In genomic region chr1:32992489-32993214, GRCh38 we compare ENCODE assay signal across 8 cellular contexts. TPM values are rescaled to one million over a fixed set of nuclear protein-coding genes. Genes with fewer than 3 reads are reported as not detected.
DNase-seq lines count a peak whose midpoint lies in the region; ATAC-seq and TF ChIP-seq lines count a peak whose summit lies in the region.

No MANE protein-coding gene starts in this region.

- CTCF ChIA-PET in Caco-2 (lab: Charles Lee) = interaction anchor here (0.8 to 1.2 kb wide), 4 partner anchors 9 to 16 kb away, joined by 3 to 8 read pairs (median 5); no protein-coding TSS in a partner anchor

- no peaks in the 10 kb centered on the region for H3K9me3 ChIP-seq in Caco-2

- intact Hi-C loops in Caco-2 (cut with micrococcal nuclease; ENCODE audit: unreplicated experiment) = loop anchor here (5.0 kb wide), 1 partner anchor 60 kb away; no protein-coding TSS in a partner anchor

- POLR2A ChIA-PET in Caco-2 (lab: Charles Lee) = interaction anchor here (0.5 to 1.1 kb wide), 5 partner anchors 13 to 107 kb away, joined by 3 to 7 read pairs (median 4); partner anchors contain the start of genes AZIN2 and RNF19B

- peak overlapping the region; percentile 23 for H3K4me3 Mint-ChIP-seq in Caco-2 (ENCODE audit: unreplicated experiment)

- peak; percentile 79 to 87 for DNase-seq in Caco-2
- DNase-seq in astrocyte of the hippocampus (ENCODE audit: low read depth, low spot score) = peak; percentile 97
- DNase-seq in iPS-NIHi11 (ENCODE audit: low spot score) = peak; percentile 89
- DNase-seq in stimulated activated CD4-positive, alpha-beta T cell treated with anti-CD3 and anti-CD28 coated beads, Interleukin-1b, Interleukin-23, amount 100 ng/mL, for 48 hours = peak; percentile 78
- no peak for DNase-seq in NCI-H1105 (lab: John Stamatoyannopoulos, UW)

- BruUV-seq in Caco-2 (replicated peaks; lab: Mats Ljungman, UMichigan) = no TSS peak

- peaks cover 9% of the 10 kb centered on the region for H3K4me1 Mint-ChIP-seq in Caco-2 (ENCODE audit: low read depth, unreplicated experiment)

- no peaks in the 10 kb centered on the region for H3K36me3 ChIP-seq in Caco-2 (ENCODE audit: control insufficient read depth, insufficient read depth, low read length)

- H3K36me3 Mint-ChIP-seq in Caco-2 (ENCODE audit: insufficient read depth, unreplicated experiment) = peaks cover 10% of the 10 kb centered on the region

- H3K4me1 ChIP-seq in Caco-2 = peaks cover 18% of the 10 kb centered on the region

- H3K4me3 ChIP-seq in Caco-2 (ENCODE audit: low read depth, low read length) = no peak overlapping the region

- no peaks in the 10 kb centered on the region for H3K27me3 Mint-ChIP-seq in Caco-2 (ENCODE audit: insufficient read depth, unreplicated experiment)

- no peak for TF ChIP-seq CTCF in Caco-2 (IDR thresholded peaks at IDR 0.05; ENCODE audit: insufficient read depth in 1 of 2, low read depth in 1 of 2, low read length in 1 of 2, severe bottlenecking in 1 of 2, unreplicated experiment in 1 of 2)

- H3K27me3 ChIP-seq in Caco-2 (replicated peaks; ENCODE audit: control insufficient read depth, insufficient read depth, low read length) = no peaks in the 10 kb centered on the region

- H3K27ac Mint-ChIP-seq in Caco-2 (ENCODE audit: unreplicated experiment) = peak overlapping the region; percentile 67

- no peaks in the 10 kb centered on the region for H3K9me3 Mint-ChIP-seq in Caco-2 (ENCODE audit: unreplicated experiment)

- ATAC-seq in GM19452 (IDR thresholded peaks at IDR 0.05; ENCODE audit: unreplicated experiment) = peak; percentile 83
- ATAC-seq in HG03439 (IDR thresholded peaks at IDR 0.05; ENCODE audit: unreplicated experiment) = peak; percentile 86

- peak; percentile 29; the same call in 1 of the 2 replicates for TF ChIP-seq POLR2A in Raji (IDR thresholded peaks at IDR 0.05; ENCODE audit: insufficient read depth, low read depth, low read length)

RNA-seq across cellular contexts. Expression of gene RNF19B, which starts 28.0 kb away (rescaled TPM):
- total RNA-seq in Caco-2 (2022) = 13.9 and 14.5 TPM in 2 replicates

RNA-seq across cellular contexts. Expression of gene AK2, which starts 44.0 kb away (rescaled TPM):
- 127 and 139 TPM in 2 replicates for total RNA-seq in Caco-2 (2022)
